ENCODE assay signal across 1 cellular context in genomic region chr6:90290991-90291390, GRCh38.
TF ChIP-seq lines count a peak whose summit lies in the region.

No MANE protein-coding gene starts in this region.

TF ChIP-seq in WTC11, 78 proteins besides CTCF, POLR2A, EP300 and RAD21 (continued from another document):
- TF ChIP-seq, protein P1, sequence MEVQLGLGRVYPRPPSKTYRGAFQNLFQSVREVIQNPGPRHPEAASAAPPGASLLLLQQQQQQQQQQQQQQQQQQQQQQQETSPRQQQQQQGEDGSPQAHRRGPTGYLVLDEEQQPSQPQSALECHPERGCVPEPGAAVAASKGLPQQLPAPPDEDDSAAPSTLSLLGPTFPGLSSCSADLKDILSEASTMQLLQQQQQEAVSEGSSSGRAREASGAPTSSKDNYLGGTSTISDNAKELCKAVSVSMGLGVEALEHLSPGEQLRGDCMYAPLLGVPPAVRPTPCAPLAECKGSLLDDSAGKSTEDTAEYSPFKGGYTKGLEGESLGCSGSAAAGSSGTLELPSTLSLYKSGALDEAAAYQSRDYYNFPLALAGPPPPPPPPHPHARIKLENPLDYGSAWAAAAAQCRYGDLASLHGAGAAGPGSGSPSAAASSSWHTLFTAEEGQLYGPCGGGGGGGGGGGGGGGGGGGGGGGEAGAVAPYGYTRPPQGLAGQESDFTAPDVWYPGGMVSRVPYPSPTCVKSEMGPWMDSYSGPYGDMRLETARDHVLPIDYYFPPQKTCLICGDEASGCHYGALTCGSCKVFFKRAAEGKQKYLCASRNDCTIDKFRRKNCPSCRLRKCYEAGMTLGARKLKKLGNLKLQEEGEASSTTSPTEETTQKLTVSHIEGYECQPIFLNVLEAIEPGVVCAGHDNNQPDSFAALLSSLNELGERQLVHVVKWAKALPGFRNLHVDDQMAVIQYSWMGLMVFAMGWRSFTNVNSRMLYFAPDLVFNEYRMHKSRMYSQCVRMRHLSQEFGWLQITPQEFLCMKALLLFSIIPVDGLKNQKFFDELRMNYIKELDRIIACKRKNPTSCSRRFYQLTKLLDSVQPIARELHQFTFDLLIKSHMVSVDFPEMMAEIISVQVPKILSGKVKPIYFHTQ (CRISPR knock-in tag; IDR thresholded peaks at IDR 0.05): no peak
- TF ChIP-seq CBFB (CRISPR knock-in tag; IDR thresholded peaks at IDR 0.05; ENCODE audit: low read depth): no peak
- no peak for TF ChIP-seq ZNF138 (CRISPR knock-in tag; conservative IDR thresholded peaks at IDR 0.05)
- TF ChIP-seq ZBTB43 (CRISPR knock-in tag; IDR thresholded peaks at IDR 0.05): no peak
- TF ChIP-seq ERG (CRISPR knock-in tag; IDR thresholded peaks at IDR 0.05): no peak
- no peak for TF ChIP-seq ATF2 (CRISPR knock-in tag; IDR thresholded peaks at IDR 0.05; ENCODE audit: borderline replicate concordance, low read depth)
